21 cellular contexts compared by ENCODE assay signal in the genomic region with DNA sequence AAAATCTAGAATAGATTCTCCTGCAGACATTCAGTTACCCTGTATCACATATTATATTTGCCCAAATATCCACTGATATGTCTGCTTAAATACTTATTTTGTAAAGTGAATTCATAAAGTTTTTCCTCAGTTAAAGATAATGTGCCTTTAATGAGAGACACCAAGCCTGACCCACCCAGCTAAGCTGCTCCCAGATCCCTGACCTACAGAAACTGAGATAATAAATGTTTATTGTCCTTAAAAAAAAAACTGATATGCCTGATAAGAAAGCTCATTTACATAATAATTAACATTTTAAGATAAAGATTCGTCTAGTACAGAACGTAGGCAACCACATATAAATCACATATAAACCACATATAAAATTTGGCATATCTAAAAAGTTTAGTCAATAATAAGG.
"Had no signal": no experiment of that assay in that cellular context is flagged by ENCODE, and none has a peak within 500 bp of the region (broad histone marks: within the 10 kb centered on the region; RNA-seq: fewer than 3 reads in every experiment).

No MANE protein-coding gene starts in this region.

- H3K4me3 ChIP-seq: colonic mucosa, esophagus squamous epithelium, gastrocnemius medialis, heart right ventricle, left lung, lower lobe of right lung had no signal

- H3K27me3 ChIP-seq: colonic mucosa, esophagus squamous epithelium, gastrocnemius medialis, heart right ventricle, left lung had no signal

- H3K36me3 ChIP-seq: colonic mucosa, esophagus squamous epithelium, gastrocnemius medialis, heart right ventricle, left lung, lower lobe of right lung had no signal

- FAIRE-seq: endometrium, islet of Langerhans, keratinocyte had no signal

- ATAC-seq: effector memory CD8-positive, alpha-beta T cell; gastrocnemius medialis; heart right ventricle; left lung; left ventricle myocardium superior; lower lobe of right lung had no signal

- H3K4me1 ChIP-seq: colonic mucosa, gastrocnemius medialis, heart right ventricle, left lung, lower lobe of right lung had no signal

- H3K9me3 ChIP-seq: colonic mucosa, esophagus squamous epithelium, gastrocnemius medialis, heart right ventricle, left lung, lower lobe of right lung had no signal

- DNase-seq: colonic mucosa; cortex of kidney; effector CD8-positive, alpha-beta T cell; effector memory CD8-positive, alpha-beta T cell; endodermal cell; erythroblast; esophagus squamous epithelium; foreskin fibroblast; foreskin melanocyte; gastrocnemius medialis; glutamatergic neuron; head of caudate nucleus; heart right ventricle; hippocampal formation; left lung; left ventricle myocardium superior; lower lobe of right lung; mesenchymal stem cell had no signal

- H3K27ac ChIP-seq: colonic mucosa, gastrocnemius medialis, heart right ventricle, left lung, lower lobe of right lung had no signal
